Comparison of ENCODE assay signal across 19 cellular contexts in the genomic region with DNA sequence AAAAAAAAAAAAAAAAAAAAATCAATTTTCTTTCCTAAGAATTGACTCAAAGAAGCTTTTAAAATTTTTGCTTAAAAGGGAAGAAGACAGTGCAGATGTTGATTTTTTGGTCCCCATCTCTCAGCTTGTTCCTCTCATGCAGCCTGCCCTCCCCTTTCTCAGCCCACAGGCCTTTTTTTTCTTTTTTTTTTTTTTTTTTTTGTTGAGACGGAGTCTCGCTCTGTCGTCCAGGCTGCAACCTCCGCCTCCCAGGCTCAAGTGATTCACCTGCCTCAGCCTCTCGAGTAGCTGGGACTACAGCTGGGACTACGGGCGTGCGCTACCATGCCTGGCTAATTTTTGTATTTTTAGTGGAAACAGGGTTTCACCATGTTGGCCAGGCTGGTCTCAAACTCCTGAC. TPM values are rescaled to one million over a fixed set of nuclear protein-coding genes. Genes with fewer than 3 reads are reported as not detected.
A peak's percentile ranks its signal among the peaks of the same experiment; 100 is the strongest.
DNase-seq lines count a peak whose midpoint lies in the region; ATAC-seq and TF ChIP-seq lines count a peak whose summit lies in the region.
"Had no signal": no experiment of that assay in that cellular context is flagged by ENCODE, and none has a peak within 500 bp of the region (broad histone marks: within the 10 kb centered on the region; RNA-seq: fewer than 3 reads in every experiment).

No MANE protein-coding gene starts in this region.

- H2AFZ ChIP-seq in OCI-LY3 (ENCODE audit: low read depth, low read length) (no peak overlapping the region), trophoblast cell (ENCODE audit: insufficient read depth, low read length, poor library complexity) (no peak overlapping the region)
- H2AFZ ChIP-seq: GM23338 had no signal

- peak overlapping the region; percentile 44 for H3K18ac ChIP-seq in trophoblast cell (ENCODE audit: low read length)

- H4K91ac ChIP-seq in trophoblast cell (ENCODE audit: low read depth, low read length) = no peak overlapping the region

- peak overlapping the region; percentile 99 for H3K27ac ChIP-seq in OCI-LY3 (ENCODE audit: low read length)
- peak overlapping the region; percentile 29 to 64 for H3K27ac ChIP-seq in coronary artery
- no peak overlapping the region for H3K27ac ChIP-seq in trophoblast cell (ENCODE audit: low read depth, low read length)
- peak overlapping the region; percentile 72 for H3K27ac ChIP-seq in substantia nigra (ENCODE audit: low read depth, low read length, poor library complexity, severe bottlenecking)
- H3K27ac ChIP-seq: C4-2B, KMS-11 had no signal

- H3K4me1 ChIP-seq in OCI-LY3 (ENCODE audit: low read length) (peaks cover 58% of the 10 kb centered on the region), trophoblast cell (ENCODE audit: control insufficient read depth in 1 of 2, insufficient read depth in 2 of 2, low read length in 2 of 2) (peaks cover 35 to 40% of the 10 kb centered on the region in 2 experiments)

- H3K79me2 ChIP-seq in OCI-LY3 (ENCODE audit: low read length) (peaks cover 86% of the 10 kb centered on the region), trophoblast cell (ENCODE audit: control insufficient read depth, insufficient read depth, low read length, poor library complexity) (peaks cover 11% of the 10 kb centered on the region)

- WGBS in trophoblast cell (ENCODE audit: extremely low coverage, insufficient coverage, insufficient read length) = no CpG with 5 or more reads among the region's 8 CpGs

- no peaks in the 10 kb centered on the region for H3K9me3 ChIP-seq in OCI-LY3 (ENCODE audit: insufficient read depth, low read length)
- H3K9me3 ChIP-seq in trophoblast cell (ENCODE audit: insufficient read depth, low read depth, low read length) = no peaks in the 10 kb centered on the region

- DNase-seq in coronary artery (ENCODE audit: low spot score) (no peak), trophoblast cell (peak; percentile 64 to 76), substantia nigra (lab: John Stamatoyannopoulos, UW) (no peak), AML-193 (lab: John Stamatoyannopoulos, UW) (no peak), NCI-H187 (lab: John Stamatoyannopoulos, UW) (no peak)
- no peak for DNase-seq in activated CD4-positive, CD25-positive, alpha-beta regulatory T cell treated with anti-CD3 and anti-CD28 coated beads, Interleukin-2, amount 50 U/mL, for 72 hours
- DNase-seq: GDM1, HCEC 1CT, NCI-H187 treated with DMSO at 0.1 percent for 48 hours, NCI-H2227 treated with DMSO at 0.1 percent for 48 hours, NCI-H510A treated with DMSO at 0.1 percent for 48 hours, NCI-H82, PC-3, RPMI8226 had no signal

- H2BK5ac ChIP-seq in trophoblast cell (ENCODE audit: low read depth, low read length, poor library complexity) = peak overlapping the region; percentile 15

- peak overlapping the region; percentile 54 for H2BK12ac ChIP-seq in trophoblast cell (ENCODE audit: low read length)

- TF ChIP-seq CTCF in OCI-LY3 (IDR thresholded peaks at IDR 0.05; ENCODE audit: low read depth, low read length) = no peak
- TF ChIP-seq CTCF in coronary artery (IDR thresholded peaks at IDR 0.05) = no peak

- H2AK5ac ChIP-seq in trophoblast cell (ENCODE audit: low read length) = peak overlapping the region; percentile 15

- no peak overlapping the region for H2BK120ac ChIP-seq in trophoblast cell (ENCODE audit: insufficient read depth, low read length, poor library complexity)

- H3K4me3 ChIP-seq in OCI-LY3 (ENCODE audit: low read length) (peak overlapping the region; percentile 47), coronary artery (no peak overlapping the region), trophoblast cell (ENCODE audit: low read depth, low read length) (no peak overlapping the region)
- H3K4me3 ChIP-seq: GM23338 had no signal

- H3K23ac ChIP-seq in trophoblast cell (ENCODE audit: low read length) = no peak overlapping the region

- H4K20me1 ChIP-seq in OCI-LY3 (ENCODE audit: insufficient read depth, low read length) = no peaks in the 10 kb centered on the region

- peak overlapping the region; percentile 60 for H3K4ac ChIP-seq in trophoblast cell (ENCODE audit: low read depth, low read length)

- H3K27me3 ChIP-seq in OCI-LY3 (ENCODE audit: low read depth, low read length) (no peaks in the 10 kb centered on the region), trophoblast cell (ENCODE audit: insufficient read depth, low read length) (no peaks in the 10 kb centered on the region)

- H3K9ac ChIP-seq in OCI-LY3 (ENCODE audit: low read length) = peak overlapping the region; percentile 86
- H3K9ac ChIP-seq in trophoblast cell (ENCODE audit: low read length) = no peak overlapping the region
- H3K9ac ChIP-seq: KMS-11 had no signal

- H4K8ac ChIP-seq in trophoblast cell (ENCODE audit: low read depth, low read length) = no peak overlapping the region

- peaks cover 16% of the 10 kb centered on the region for H3K36me3 ChIP-seq in OCI-LY3 (replicated peaks; ENCODE audit: low read depth, low read length)
- peaks cover 6 to 17% of the 10 kb centered on the region in 2 experiments for H3K36me3 ChIP-seq in trophoblast cell (ENCODE audit: control insufficient read depth in 1 of 2, insufficient read depth in 2 of 2, low read length in 2 of 2)

- no peak for ATAC-seq in HG02678 (IDR thresholded peaks at IDR 0.05; ENCODE audit: unreplicated experiment)
- ATAC-seq: GM23338, PC-3 had no signal

- H3K4me2 ChIP-seq in OCI-LY3 (ENCODE audit: low read length) = peak overlapping the region; percentile 83
- H3K4me2 ChIP-seq in trophoblast cell (ENCODE audit: low read length) = no peak overlapping the region
- H3K4me2 ChIP-seq: GM23338, KMS-11 had no signal

- H3K14ac ChIP-seq in trophoblast cell (ENCODE audit: low read length) = peak overlapping the region; percentile 11

- H4K12ac ChIP-seq in trophoblast cell (ENCODE audit: low read depth, low read length) = no peak overlapping the region

- peaks cover 25% of the 10 kb centered on the region for H3K79me1 ChIP-seq in trophoblast cell (ENCODE audit: low read length)

RNA-seq across cellular contexts. Expression of a gene that starts 17.7 kb away (rescaled TPM):
- polyA plus RNA-seq in trophoblast cell (2013) = 17.0 and 17.3 TPM in 2 replicates

Comparison
In these comparisons a context has a peak if more than half of its experiments do, and no peak if none do; other contexts are left out.
1. DNase-seq: peak in trophoblast cell (2 of 2); none in coronary artery (single experiment), substantia nigra (0 of 49), AML-193 (0 of 2), NCI-H187 (0 of 2) and activated CD4-positive, CD25-positive, alpha-beta regulatory T cell treated with anti-CD3 and anti-CD28 coated beads, Interleukin-2, amount 50 U/mL, for 72 hours (single experiment).